1 cellular context compared by ENCODE assay signal in the genomic region with DNA sequence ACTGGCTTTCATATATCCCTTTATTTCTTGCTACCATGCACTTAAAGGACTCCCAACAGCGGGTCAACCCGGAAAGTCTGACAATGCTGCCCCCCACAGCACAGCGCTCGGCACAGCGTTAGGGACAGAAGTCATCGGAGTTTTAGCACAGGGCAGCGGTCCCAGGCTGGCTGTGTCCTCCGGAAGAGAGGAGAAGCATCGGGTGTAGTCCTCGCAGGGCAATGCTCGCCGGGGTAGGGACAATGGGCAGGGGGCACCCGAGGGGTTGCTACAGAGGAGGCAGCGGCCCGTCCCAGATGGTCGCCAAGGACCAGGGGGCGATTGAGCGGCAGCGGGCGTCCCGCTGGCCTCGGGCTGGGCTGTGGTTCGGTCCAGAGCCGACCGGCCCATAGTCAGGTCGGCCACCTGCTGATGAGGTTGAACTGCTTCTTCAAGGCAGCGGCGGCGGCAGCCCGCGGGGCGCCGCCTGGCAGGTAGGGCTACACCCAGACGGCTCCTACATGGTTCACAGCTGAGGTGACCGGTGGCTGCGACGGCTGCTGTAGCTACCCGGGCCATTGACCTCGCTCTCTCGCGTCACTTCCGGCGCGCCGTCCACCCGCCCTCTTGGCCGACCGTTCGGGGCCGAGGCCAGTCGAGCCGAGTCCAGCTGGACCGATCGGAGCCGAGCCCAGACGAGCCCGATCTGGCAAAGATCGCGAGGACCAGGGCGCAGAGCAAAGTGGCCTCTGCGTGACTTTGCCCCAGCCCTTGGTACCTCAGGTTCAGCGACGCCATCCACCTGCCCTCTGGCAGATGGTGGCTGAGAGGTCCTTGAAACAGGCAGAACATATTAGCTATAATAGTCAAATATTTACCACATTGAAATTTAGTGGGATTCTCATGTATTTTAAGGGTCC.
TF ChIP-seq lines count a peak whose summit lies in the region.

No MANE protein-coding gene starts in this region.

TF ChIP-seq in GM12878, 131 proteins besides CTCF, POLR2A, EP300 and RAD21 (continued from another document):
- TF ChIP-seq KLF5 (IDR thresholded peaks at IDR 0.05; ENCODE audit: partially characterized antibody) (no peak), SUPT20H (IDR thresholded peaks at IDR 0.05; ENCODE audit: borderline replicate concordance, control insufficient read depth, low read depth, low read length) (no peak), NR2C1 (IDR thresholded peaks at IDR 0.05) (peak; percentile 93), FOS (IDR thresholded peaks at IDR 0.05; ENCODE audit: borderline replicate concordance, extremely low read depth, insufficient read length) (no peak), SPI1 (IDR thresholded peaks at IDR 0.05; ENCODE audit: borderline replicate concordance, insufficient read depth, low read depth, low read length) (no peak), PAX5 (IDR thresholded peaks at IDR 0.05; ENCODE audit: borderline replicate concordance, low read depth, low read length) (no peak), ZNF622 (IDR thresholded peaks at IDR 0.05) (no peak), NRF1 (conservative IDR thresholded peaks at IDR 0.05; ENCODE audit: low read depth, low read length) (no peak), KDM1A (IDR thresholded peaks at IDR 0.05; ENCODE audit: borderline replicate concordance) (no peak), NFXL1 (IDR thresholded peaks at IDR 0.05; ENCODE audit: borderline replicate concordance) (no peak), IRF5 (IDR thresholded peaks at IDR 0.05; ENCODE audit: borderline replicate concordance) (no peak), IRF4 (IDR thresholded peaks at IDR 0.05; ENCODE audit: low read depth, low read length) (no peak), RUNX3 (IDR thresholded peaks at IDR 0.05; ENCODE audit: low read length) (peak; percentile 27; the same call in 1 of the 2 replicates), ATF3 (IDR thresholded peaks at IDR 0.05; ENCODE audit: borderline replicate concordance, extremely low read depth, low read depth, low read length) (no peak), TCF3 (IDR thresholded peaks at IDR 0.05; ENCODE audit: borderline replicate concordance, insufficient read depth, low read depth, low read length) (peak; percentile 48; the same call in 1 of the 2 replicates), KAT2A (conservative IDR thresholded peaks at IDR 0.05; ENCODE audit: control insufficient read depth, low read depth, low read length) (no peak), SP1 (IDR thresholded peaks at IDR 0.05; ENCODE audit: low read depth, low read length) (no peak), MEF2B (IDR thresholded peaks at IDR 0.05; ENCODE audit: partially characterized antibody, poor library complexity, severe bottlenecking) (no peak), EZH2 (IDR thresholded peaks at IDR 0.05; ENCODE audit: borderline replicate concordance, control insufficient read depth, low read depth, low read length) (no peak), BCL11A (IDR thresholded peaks at IDR 0.05; ENCODE audit: low read depth, low read length) (no peak), HDAC2 (IDR thresholded peaks at IDR 0.05) (no peak)
- TF ChIP-seq, protein P1, sequence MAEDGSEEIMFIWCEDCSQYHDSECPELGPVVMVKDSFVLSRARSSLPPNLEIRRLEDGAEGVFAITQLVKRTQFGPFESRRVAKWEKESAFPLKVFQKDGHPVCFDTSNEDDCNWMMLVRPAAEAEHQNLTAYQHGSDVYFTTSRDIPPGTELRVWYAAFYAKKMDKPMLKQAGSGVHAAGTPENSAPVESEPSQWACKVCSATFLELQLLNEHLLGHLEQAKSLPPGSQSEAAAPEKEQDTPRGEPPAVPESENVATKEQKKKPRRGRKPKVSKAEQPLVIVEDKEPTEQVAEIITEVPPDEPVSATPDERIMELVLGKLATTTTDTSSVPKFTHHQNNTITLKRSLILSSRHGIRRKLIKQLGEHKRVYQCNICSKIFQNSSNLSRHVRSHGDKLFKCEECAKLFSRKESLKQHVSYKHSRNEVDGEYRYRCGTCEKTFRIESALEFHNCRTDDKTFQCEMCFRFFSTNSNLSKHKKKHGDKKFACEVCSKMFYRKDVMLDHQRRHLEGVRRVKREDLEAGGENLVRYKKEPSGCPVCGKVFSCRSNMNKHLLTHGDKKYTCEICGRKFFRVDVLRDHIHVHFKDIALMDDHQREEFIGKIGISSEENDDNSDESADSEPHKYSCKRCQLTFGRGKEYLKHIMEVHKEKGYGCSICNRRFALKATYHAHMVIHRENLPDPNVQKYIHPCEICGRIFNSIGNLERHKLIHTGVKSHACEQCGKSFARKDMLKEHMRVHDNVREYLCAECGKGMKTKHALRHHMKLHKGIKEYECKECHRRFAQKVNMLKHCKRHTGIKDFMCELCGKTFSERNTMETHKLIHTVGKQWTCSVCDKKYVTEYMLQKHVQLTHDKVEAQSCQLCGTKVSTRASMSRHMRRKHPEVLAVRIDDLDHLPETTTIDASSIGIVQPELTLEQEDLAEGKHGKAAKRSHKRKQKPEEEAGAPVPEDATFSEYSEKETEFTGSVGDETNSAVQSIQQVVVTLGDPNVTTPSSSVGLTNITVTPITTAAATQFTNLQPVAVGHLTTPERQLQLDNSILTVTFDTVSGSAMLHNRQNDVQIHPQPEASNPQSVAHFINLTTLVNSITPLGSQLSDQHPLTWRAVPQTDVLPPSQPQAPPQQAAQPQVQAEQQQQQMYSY (CRISPR knock-in tag; IDR thresholded peaks at IDR 0.05): no peak
TF ChIP-seq in GM12878: peak in this region for 36.
